Comparison of ENCODE assay signal across 19 cellular contexts in genomic region chr20:43853918-43854317, GRCh38.
"Had no signal": no experiment of that assay in that cellular context is flagged by ENCODE, and none has a peak within 500 bp of the region (broad histone marks: within the 10 kb centered on the region; RNA-seq: fewer than 3 reads in every experiment).

No MANE protein-coding gene starts in this region.

- H3K36me3 ChIP-seq: SJCRH30 had no signal

- DNase-seq: Karpas-422, KG1, MM.1S, NCI-H1092 treated with DMSO at 0.1 percent for 48 hours, NCI-H1436, NCI-H187, NCI-H2029, NCI-H2081 treated with DMSO at 0.1 percent for 48 hours, NCI-H2171, NCI-H446, NCI-H510A, NCI-H524 treated with DMSO at 0.1 percent for 48 hours, NCI-H69, NCI-H774, RPMI8226, SHP77 treated with DMSO at 0.1 percent for 48 hours, SJCRH30 had no signal

- H3K27me3 ChIP-seq: SJCRH30 had no signal

- H3K4me3 ChIP-seq: SJCRH30 had no signal

- H3K27ac ChIP-seq: SJCRH30 had no signal

- H3K9me3 ChIP-seq: SJCRH30 had no signal

- ATAC-seq: HepG2, SK-N-SH treated with all-trans-retinoic acid at 6 μM for 48 hours had no signal
